9 cellular contexts compared by ENCODE assay signal in the genomic region with DNA sequence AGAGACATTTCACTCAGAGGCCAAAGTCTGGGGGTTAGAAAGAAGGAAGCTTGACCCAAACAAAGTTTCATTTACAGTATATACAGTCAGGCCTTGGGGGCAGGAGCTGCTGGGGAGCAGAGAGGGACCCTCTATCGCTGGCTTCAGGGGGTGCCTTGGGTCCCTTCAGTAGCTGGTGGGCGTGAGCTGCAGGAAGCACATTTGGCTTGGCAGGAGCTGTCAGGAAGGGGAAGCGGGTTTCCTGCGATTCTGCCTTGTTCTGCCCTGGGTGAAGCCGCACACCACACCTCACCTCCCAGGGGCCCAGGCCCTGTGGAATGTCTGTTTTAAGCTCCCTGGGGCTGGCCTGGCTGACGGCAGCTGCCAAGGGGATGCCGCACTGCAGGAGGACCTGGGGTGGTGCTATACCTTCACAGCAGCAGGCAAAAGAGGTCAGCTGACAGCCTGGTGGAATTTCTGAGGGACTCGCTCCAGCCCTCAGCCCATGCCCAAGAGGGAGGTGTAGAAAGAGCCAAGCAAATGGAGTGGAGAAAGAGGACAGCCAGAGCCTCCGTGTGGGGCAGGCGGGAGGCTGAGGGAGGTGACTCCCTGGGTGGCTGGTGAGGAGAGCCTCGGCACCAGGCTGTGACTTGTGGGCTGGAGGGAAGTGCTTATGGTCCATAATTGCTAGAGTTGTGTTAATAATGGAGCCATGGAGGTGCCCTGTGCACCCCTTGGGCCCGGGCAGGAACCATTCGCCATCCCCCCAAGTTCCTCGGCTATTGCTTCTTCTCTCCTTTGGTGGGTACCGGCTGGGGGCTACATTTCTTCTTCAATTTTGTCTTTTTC. TPM values are rescaled to one million over a fixed set of nuclear protein-coding genes. Genes with fewer than 3 reads are reported as not detected.
A peak's percentile ranks its signal among the peaks of the same experiment; 100 is the strongest.
DNase-seq lines count a peak whose midpoint lies in the region; ATAC-seq and TF ChIP-seq lines count a peak whose summit lies in the region.
"Had no signal": no experiment of that assay in that cellular context is flagged by ENCODE, and none has a peak within 500 bp of the region (broad histone marks: within the 10 kb centered on the region; RNA-seq: fewer than 3 reads in every experiment).

No MANE protein-coding gene starts in this region.

- peak overlapping the region; percentile 44 to 96 (median 89) for H3K27ac Mint-ChIP-seq in CD14-positive monocyte
- H3K27ac Mint-ChIP-seq in neural progenitor cell = peak overlapping the region; percentile 88
- H3K27ac Mint-ChIP-seq: activated naive CD4-positive, alpha-beta T cell treated with anti-CD3 and anti-CD28 coated beads, Interleukin-2, amount 50 U/mL, for 24 hours had no signal

- H3K27ac ChIP-seq in foreskin keratinocyte = no peak overlapping the region
- no peak overlapping the region for H3K27ac ChIP-seq in neural progenitor cell

- H3K9me3 Mint-ChIP-seq in CD14-positive monocyte (peaks cover 0 to 1% (median 0%) of the 10 kb centered on the region in 7 donors), neural progenitor cell (peaks cover 12% of the 10 kb centered on the region)
- H3K9me3 Mint-ChIP-seq: activated naive CD4-positive, alpha-beta T cell treated with anti-CD3 and anti-CD28 coated beads, Interleukin-2, amount 50 U/mL, for 24 hours had no signal

- peaks cover 40% of the 10 kb centered on the region for H3K4me1 Mint-ChIP-seq in CD14-positive monocyte
- peaks cover 76% of the 10 kb centered on the region for H3K4me1 Mint-ChIP-seq in neural progenitor cell

- no peak for DNase-seq in CD14-positive monocyte (ENCODE audit: low spot score)
- peak; percentile 9 for DNase-seq in SKM-1 (lab: John Stamatoyannopoulos, UW; ENCODE audit: unreplicated experiment)
- no peak for DNase-seq in foreskin keratinocyte
- DNase-seq in neural progenitor cell (ENCODE audit: low spot score) = peak; percentile 33
- no peak for DNase-seq in DMS114 treated with DMSO at 0.1 percent for 48 hours (lab: John Stamatoyannopoulos, UW; ENCODE audit: unreplicated experiment)
- DNase-seq in HUDEP-2 (lab: John Stamatoyannopoulos, UW; ENCODE audit: unreplicated experiment in 76 of 76) = no peak
- DNase-seq in NCI-H2029 (lab: John Stamatoyannopoulos, UW) = no peak

- peaks cover 0 to 7% (median 5%) of the 10 kb centered on the region in 3 donors for H3K27me3 Mint-ChIP-seq in CD14-positive monocyte (ENCODE audit: low read depth in 3 of 3)
- H3K27me3 Mint-ChIP-seq in neural progenitor cell (ENCODE audit: insufficient read depth, low read depth) = peaks cover 16% of the 10 kb centered on the region
- H3K27me3 Mint-ChIP-seq: activated naive CD4-positive, alpha-beta T cell treated with anti-CD3 and anti-CD28 coated beads, Interleukin-2, amount 50 U/mL, for 24 hours had no signal

- H3K4me3 Mint-ChIP-seq in CD14-positive monocyte = peak overlapping the region in 1 of 2 donors; percentile 71
- no peak overlapping the region for H3K4me3 Mint-ChIP-seq in neural progenitor cell
- H3K4me3 Mint-ChIP-seq: activated naive CD4-positive, alpha-beta T cell treated with anti-CD3 and anti-CD28 coated beads, Interleukin-2, amount 50 U/mL, for 24 hours had no signal

- H3K79me2 ChIP-seq in neural progenitor cell (ENCODE audit: low read depth) = no peaks in the 10 kb centered on the region

- H3K4me1 ChIP-seq in foreskin keratinocyte (no peaks in the 10 kb centered on the region), neural progenitor cell (peaks cover 7% of the 10 kb centered on the region)

- H3K9ac ChIP-seq in neural progenitor cell = no peak overlapping the region

- ATAC-seq in foreskin keratinocyte = peak; percentile 52
- no peak for ATAC-seq in GM19455 (IDR thresholded peaks at IDR 0.05; ENCODE audit: unreplicated experiment)

- intact Hi-C loops in CD14-positive monocyte (cut with micrococcal nuclease) = no loop called here

- no peaks in the 10 kb centered on the region for H3K36me3 ChIP-seq in neural progenitor cell

- no peaks in the 10 kb centered on the region for H4K20me1 ChIP-seq in neural progenitor cell (ENCODE audit: low read depth)

- no peak overlapping the region for H2AFZ ChIP-seq in neural progenitor cell (replicated peaks)

- H3K9me3 ChIP-seq in neural progenitor cell (ENCODE audit: low read depth) = no peaks in the 10 kb centered on the region

- TF ChIP-seq CTCF in CD14-positive monocyte (IDR thresholded peaks at IDR 0.05) (no peak), foreskin keratinocyte (conservative IDR thresholded peaks at IDR 0.05) (peak; percentile 12), neural progenitor cell (IDR thresholded peaks at IDR 0.05) (no peak)

- H3K27me3 ChIP-seq in foreskin keratinocyte (no peaks in the 10 kb centered on the region), neural progenitor cell (no peaks in the 10 kb centered on the region)

- no peak overlapping the region for H3K4me2 ChIP-seq in neural progenitor cell

- H3K4me3 ChIP-seq in neural progenitor cell = no peak overlapping the region

- peaks cover 1 to 2% of the 10 kb centered on the region in 2 donors for H3K36me3 Mint-ChIP-seq in CD14-positive monocyte
- peaks cover 5% of the 10 kb centered on the region for H3K36me3 Mint-ChIP-seq in neural progenitor cell
- H3K36me3 Mint-ChIP-seq: activated naive CD4-positive, alpha-beta T cell treated with anti-CD3 and anti-CD28 coated beads, Interleukin-2, amount 50 U/mL, for 24 hours had no signal

- H3F3A ChIP-seq in neural progenitor cell (ENCODE audit: low read depth) = no peaks in the 10 kb centered on the region

RNA-seq across cellular contexts. Expression of gene PSD4, which starts 43.9 kb away (rescaled TPM):
- 10 to 100 TPM; 11.0 to 18.2 TPM for polyA plus RNA-seq in CD14-positive monocyte
- total RNA-seq in foreskin keratinocyte = 34.4 and 38.2 TPM in 2 replicates
- 22.8 and 24.8 TPM in 2 replicates for polyA plus RNA-seq in foreskin keratinocyte
- 0.02 and 0.87 TPM in 2 replicates for total RNA-seq in neural progenitor cell (ENCODE audit: low replicate concordance)

Comparison
In these comparisons a context has a peak if more than half of its experiments do, and no peak if none do; other contexts are left out.
1. DNase-seq: peak in SKM-1 (single experiment) and neural progenitor cell (single experiment); none in CD14-positive monocyte (single experiment), foreskin keratinocyte (0 of 2), DMS114 treated with DMSO at 0.1 percent for 48 hours (single experiment), HUDEP-2 (0 of 76) and NCI-H2029 (single experiment).
2. RNA of gene PSD4, which starts 43.9 kb away (total RNA-seq): 34.4 to 38.2 TPM in foreskin keratinocyte; 0.02 to 0.87 TPM in neural progenitor cell; every median in the first group is over 10 times any median in the second.